Comparison of ENCODE assay signal across 22 cellular contexts in the genomic region with DNA sequence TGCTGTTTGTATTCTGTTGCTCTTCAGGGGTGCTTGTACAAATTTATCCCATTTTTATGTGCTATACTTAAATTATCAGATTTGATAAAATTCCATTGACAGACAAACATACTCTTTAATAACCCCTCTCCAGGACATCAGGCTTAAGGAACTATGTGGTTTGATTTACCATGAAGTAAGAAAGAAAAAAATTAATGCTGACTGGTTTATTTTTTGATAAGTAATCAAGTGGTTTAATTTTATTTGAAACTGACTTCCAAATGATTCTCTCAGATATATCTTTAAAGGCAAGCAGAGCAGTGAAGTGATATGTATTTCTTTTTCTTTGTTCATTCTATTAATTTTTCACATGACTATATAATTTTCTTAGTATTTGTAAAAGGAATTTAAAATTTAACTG.
DNase-seq lines count a peak whose midpoint lies in the region; ATAC-seq, FAIRE-seq and TF ChIP-seq lines count a peak whose summit lies in the region.
"Had no signal": no experiment of that assay in that cellular context is flagged by ENCODE, and none has a peak within 500 bp of the region (broad histone marks: within the 10 kb centered on the region; RNA-seq: fewer than 3 reads in every experiment).

No MANE protein-coding gene starts in this region.

- no peaks in the 10 kb centered on the region for H3K79me2 ChIP-seq in GM23338 (replicated peaks; ENCODE audit: insufficient read depth)

- H3K27ac Mint-ChIP-seq in GM23338 (peak overlapping the region; percentile 53; the same call in 1 of the 2 replicates), WTC11 (peak overlapping the region; percentile 32; the same call in 1 of the 2 replicates)
- H3K27ac Mint-ChIP-seq: B cell; CD4-positive, alpha-beta T cell; CD8-positive, alpha-beta T cell had no signal

- FAIRE-seq in A549 (lab: Jason Lieb, UNC) = no peak
- FAIRE-seq: A204.1, D721Med, G401.6, GM12891, GM19239 had no signal

- H3K9me3 ChIP-seq in A549 (no peaks in the 10 kb centered on the region), colonic mucosa (no peaks in the 10 kb centered on the region)
- H3K9me3 ChIP-seq: BLaER1 treated with 17β-estradiol and CSF1 and Interleukin-3, amounts not matched to agents 10 nM and 100 nM; Caco-2 had no signal

- H3K4me2 ChIP-seq in A549 (no peak overlapping the region), GM23338 (no peak overlapping the region)
- H3K4me2 ChIP-seq: BLaER1 treated with 17β-estradiol and CSF1 and Interleukin-3, amounts not matched to agents 10 nM and 100 nM had no signal

- no peaks in the 10 kb centered on the region for H3K4me1 ChIP-seq in A549
- peaks cover 43% of the 10 kb centered on the region for H3K4me1 ChIP-seq in GM23338 (ENCODE audit: insufficient read depth)
- no peaks in the 10 kb centered on the region for H3K4me1 ChIP-seq in colonic mucosa
- H3K4me1 ChIP-seq: BLaER1 treated with 17β-estradiol and CSF1 and Interleukin-3, amounts not matched to agents 10 nM and 100 nM; Caco-2 had no signal

- CTCF ChIA-PET in A549 (lab: Yijun Ruan, JAX) = no interaction called here
- CTCF ChIA-PET in WTC11 (lab: Charles Lee) = no interaction called here

- H2AFZ ChIP-seq in GM23338 = no peak overlapping the region

- DNase-seq in A549 (ENCODE audit: low read depth in 1 of 2, low spot score in 1 of 2) = no peak
- DNase-seq in GM23338 (ENCODE audit: low spot score) = no peak
- no peak for DNase-seq in WTC11 (ENCODE audit: low spot score)
- DNase-seq in T1000 (lab: John Stamatoyannopoulos, UW) = no peak
- DNase-seq in colonic mucosa = no peak
- DNase-seq: 8988T; AML-193; Caco-2; Calu3; CD4-positive, alpha-beta T cell; CD8-positive, alpha-beta T cell; DMS79 treated with DMSO at 0.1 percent for 48 hours; GF-D8 had no signal

- H3K36me3 ChIP-seq in GM23338 (ENCODE audit: insufficient read depth) (no peaks in the 10 kb centered on the region), colonic mucosa (no peaks in the 10 kb centered on the region)
- H3K36me3 ChIP-seq: BLaER1 treated with 17β-estradiol and CSF1 and Interleukin-3, amounts not matched to agents 10 nM and 100 nM had no signal

- TF ChIP-seq CTCF in A549 (IDR thresholded peaks at IDR 0.05) (no peak), GM23338 (conservative IDR thresholded peaks at IDR 0.05; ENCODE audit: low read depth in 2 of 2) (no peak), WTC11 (IDR thresholded peaks at IDR 0.05) (no peak), colonic mucosa (IDR thresholded peaks at IDR 0.05) (no peak)

- H4K20me1 ChIP-seq in GM23338 (replicated peaks; ENCODE audit: insufficient read depth) = no peaks in the 10 kb centered on the region
- H4K20me1 ChIP-seq: BLaER1 treated with 17β-estradiol and CSF1 and Interleukin-3, amounts not matched to agents 10 nM and 100 nM had no signal

- intact Hi-C loops in colonic mucosa (cut with DNase I) = no loop called here

- H3K27me3 Mint-ChIP-seq in GM23338 (ENCODE audit: insufficient read depth, low read depth, poor library complexity) (peaks cover 1% of the 10 kb centered on the region), WTC11 (ENCODE audit: low read depth) (no peaks in the 10 kb centered on the region)
- H3K27me3 Mint-ChIP-seq: B cell; CD4-positive, alpha-beta T cell had no signal

- H3K27ac ChIP-seq in A549 (no peak overlapping the region), GM23338 (ENCODE audit: low read depth) (no peak overlapping the region), colonic mucosa (no peak overlapping the region)
- H3K27ac ChIP-seq: BLaER1 treated with 17β-estradiol and CSF1 and Interleukin-3, amounts not matched to agents 10 nM and 100 nM; C4-2B had no signal

- TF ChIP-seq EP300 in A549 (IDR thresholded peaks at IDR 0.05) = no peak

- H3K9me3 Mint-ChIP-seq in GM23338 (no peaks in the 10 kb centered on the region), WTC11 (no peaks in the 10 kb centered on the region)

- H3K9me2 ChIP-seq in GM23338 (ENCODE audit: insufficient read depth) = no peaks in the 10 kb centered on the region

- H3K9ac ChIP-seq in colonic mucosa (ENCODE audit: low read depth in 2 of 2, low read length in 2 of 2) = no peak overlapping the region
- H3K9ac ChIP-seq: BLaER1 treated with 17β-estradiol and CSF1 and Interleukin-3, amounts not matched to agents 10 nM and 100 nM had no signal

- H3K27me3 ChIP-seq in GM23338 (ENCODE audit: insufficient read depth) (no peaks in the 10 kb centered on the region), colonic mucosa (no peaks in the 10 kb centered on the region)
- H3K27me3 ChIP-seq: BLaER1 treated with 17β-estradiol and CSF1 and Interleukin-3, amounts not matched to agents 10 nM and 100 nM had no signal

- no peaks in the 10 kb centered on the region for H3F3A ChIP-seq in GM23338 (replicated peaks; ENCODE audit: low read depth)

- no peak for TF ChIP-seq RAD21 in A549 (conservative IDR thresholded peaks at IDR 0.05 in 1 of 2, IDR thresholded peaks at IDR 0.05 in 1 of 2)

- H3K4me1 Mint-ChIP-seq in GM23338 (peaks cover 36% of the 10 kb centered on the region), WTC11 (peaks cover 70% of the 10 kb centered on the region)
- H3K4me1 Mint-ChIP-seq: B cell had no signal

- POLR2A ChIA-PET in A549 (lab: Yijun Ruan, JAX) (no interaction called here), WTC11 (lab: Charles Lee) (no interaction called here)

- H3K4me3 Mint-ChIP-seq in GM23338 (no peak overlapping the region), WTC11 (no peak overlapping the region)
- H3K4me3 Mint-ChIP-seq: B cell; CD4-positive, alpha-beta T cell; CD8-positive, alpha-beta T cell had no signal

- no peaks in the 10 kb centered on the region; the same call in 2 of the 3 replicates for H3K36me3 Mint-ChIP-seq in GM23338 (ENCODE audit: low read depth)
- no peaks in the 10 kb centered on the region for H3K36me3 Mint-ChIP-seq in WTC11
- H3K36me3 Mint-ChIP-seq: CD8-positive, alpha-beta T cell had no signal

- no peak for TF ChIP-seq POLR2A in A549 (IDR thresholded peaks at IDR 0.05; ENCODE audit: low read length)

- no peak overlapping the region for H3K4me3 ChIP-seq in A549
- H3K4me3 ChIP-seq in GM23338 = no peak overlapping the region
- no peak overlapping the region for H3K4me3 ChIP-seq in colonic mucosa
- H3K4me3 ChIP-seq: BLaER1 treated with 17β-estradiol and CSF1 and Interleukin-3, amounts not matched to agents 10 nM and 100 nM had no signal

- ATAC-seq in A549 (no peak), GM23338 (no peak), WTC11 (no peak), GM21737 (IDR thresholded peaks at IDR 0.05; ENCODE audit: unreplicated experiment) (no peak)
- ATAC-seq: CD8-positive, alpha-beta T cell had no signal

TF ChIP-seq in A549, 52 proteins besides CTCF, POLR2A, EP300 and RAD21:
- TF ChIP-seq CHD2 (IDR thresholded peaks at IDR 0.05; ENCODE audit: low read length, partially characterized antibody) (no peak), SREBF2 (IDR thresholded peaks at IDR 0.05) (no peak), ZSCAN20 (CRISPR knock-in tag; IDR thresholded peaks at IDR 0.05) (no peak), ZC3H11A (IDR thresholded peaks at IDR 0.05) (no peak), PHF8 (IDR thresholded peaks at IDR 0.05; ENCODE audit: borderline replicate concordance, low read depth) (no peak), MAFK (IDR thresholded peaks at IDR 0.05; ENCODE audit: partially characterized antibody) (peak; percentile 40)

TF ChIP-seq in GM23338, 12 proteins besides CTCF, POLR2A, EP300 and RAD21 (continues in another document):
- TF ChIP-seq EZH2 (IDR thresholded peaks at IDR 0.05; ENCODE audit: low read depth, unreplicated experiment) (no peak), NANOG (IDR thresholded peaks at IDR 0.05; ENCODE audit: borderline replicate concordance) (no peak), ZNF331 (CRISPR knock-in tag; IDR thresholded peaks at IDR 0.05; ENCODE audit: low read depth) (no peak)

TF ChIP-seq in WTC11, 78 proteins besides CTCF, POLR2A, EP300 and RAD21 (continues in another document):
- TF ChIP-seq, protein P1, sequence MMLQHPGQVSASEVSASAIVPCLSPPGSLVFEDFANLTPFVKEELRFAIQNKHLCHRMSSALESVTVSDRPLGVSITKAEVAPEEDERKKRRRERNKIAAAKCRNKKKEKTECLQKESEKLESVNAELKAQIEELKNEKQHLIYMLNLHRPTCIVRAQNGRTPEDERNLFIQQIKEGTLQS (CRISPR knock-in tag; conservative IDR thresholded peaks at IDR 0.05) = no peak
- TF ChIP-seq, protein P2, sequence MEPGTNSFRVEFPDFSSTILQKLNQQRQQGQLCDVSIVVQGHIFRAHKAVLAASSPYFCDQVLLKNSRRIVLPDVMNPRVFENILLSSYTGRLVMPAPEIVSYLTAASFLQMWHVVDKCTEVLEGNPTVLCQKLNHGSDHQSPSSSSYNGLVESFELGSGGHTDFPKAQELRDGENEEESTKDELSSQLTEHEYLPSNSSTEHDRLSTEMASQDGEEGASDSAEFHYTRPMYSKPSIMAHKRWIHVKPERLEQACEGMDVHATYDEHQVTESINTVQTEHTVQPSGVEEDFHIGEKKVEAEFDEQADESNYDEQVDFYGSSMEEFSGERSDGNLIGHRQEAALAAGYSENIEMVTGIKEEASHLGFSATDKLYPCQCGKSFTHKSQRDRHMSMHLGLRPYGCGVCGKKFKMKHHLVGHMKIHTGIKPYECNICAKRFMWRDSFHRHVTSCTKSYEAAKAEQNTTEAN (CRISPR knock-in tag; IDR thresholded peaks at IDR 0.05) = no peak
